20 cellular contexts compared by ENCODE assay signal in the genomic region with DNA sequence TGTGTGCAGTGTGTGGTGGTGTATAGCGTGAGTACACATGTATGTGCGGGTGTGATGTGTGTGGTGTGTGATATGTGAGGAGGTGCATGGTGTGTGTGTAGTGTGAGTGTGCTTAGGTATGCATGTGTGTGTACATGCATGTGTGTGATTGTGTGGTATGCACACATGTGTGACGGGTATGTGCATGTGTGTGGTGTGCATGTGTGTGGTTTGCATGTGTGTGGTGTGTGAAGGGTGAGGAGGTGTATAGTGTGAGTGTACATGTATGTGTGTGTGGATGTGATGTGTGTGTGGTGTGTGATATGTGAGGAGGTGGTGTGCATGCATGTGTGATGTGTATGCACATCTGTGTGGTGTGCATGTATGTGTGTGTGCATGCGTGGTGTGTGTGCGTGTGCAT.
DNase-seq lines count a peak whose midpoint lies in the region; ATAC-seq and TF ChIP-seq lines count a peak whose summit lies in the region.
"Had no signal": no experiment of that assay in that cellular context is flagged by ENCODE, and none has a peak within 500 bp of the region (broad histone marks: within the 10 kb centered on the region; RNA-seq: fewer than 3 reads in every experiment).

No MANE protein-coding gene starts in this region.

- no peaks in the 10 kb centered on the region for H3K79me2 ChIP-seq in trophoblast cell (ENCODE audit: control insufficient read depth, insufficient read depth, low read length, poor library complexity)

- ATAC-seq in IMR-90 (ENCODE audit: low read depth) = no peak
- ATAC-seq: GM12878 had no signal

- no TSS peak for BruUV-seq in IMR-90 (replicated peaks; lab: Mats Ljungman, UMichigan)

- H3K4me2 ChIP-seq in IMR-90 (ENCODE audit: low read depth, low read length) = no peak overlapping the region
- H3K4me2 ChIP-seq in trophoblast cell (ENCODE audit: low read length) = no peak overlapping the region

- no peaks in the 10 kb centered on the region for H3K4me1 Mint-ChIP-seq in chondrocyte (ENCODE audit: low read depth)
- H3K4me1 Mint-ChIP-seq: CD4-positive, CD25-positive, alpha-beta regulatory T cell; CD8-positive, alpha-beta memory T cell had no signal

- no peak overlapping the region for H3K27ac Mint-ChIP-seq in chondrocyte (ENCODE audit: unreplicated experiment)
- H3K27ac Mint-ChIP-seq: CD4-positive, CD25-positive, alpha-beta regulatory T cell; CD8-positive, alpha-beta memory T cell had no signal

- H3K4ac ChIP-seq in IMR-90 (ENCODE audit: low read depth, low read length) (no peak overlapping the region), trophoblast cell (ENCODE audit: low read depth, low read length) (no peak overlapping the region)

- H2BK12ac ChIP-seq in trophoblast cell (ENCODE audit: low read length) = no peak overlapping the region

- no peak overlapping the region for H2AK9ac ChIP-seq in IMR-90 (replicated peaks; ENCODE audit: low read depth, low read length, poor library complexity)

- intact Hi-C loops in IMR-90 (cut with micrococcal nuclease) = no loop called here
- intact Hi-C loops in esophagus muscularis mucosa (cut with DNase I) = no loop called here

- POLR2A ChIA-PET in IMR-90 (lab: Charles Lee; ENCODE audit: unreplicated experiment) = no interaction called here

- H2BK15ac ChIP-seq in IMR-90 (ENCODE audit: low read depth, low read length) = no peak overlapping the region

- H3K79me1 ChIP-seq in IMR-90 (ENCODE audit: low read depth in 1 of 2, low read length in 2 of 2) (no peaks in the 10 kb centered on the region), trophoblast cell (ENCODE audit: low read length) (no peaks in the 10 kb centered on the region)

- H3K9me3 ChIP-seq in IMR-90 (ENCODE audit: control insufficient read depth, insufficient read depth, low read length) (peaks cover 2% of the 10 kb centered on the region; the same call in 1 of the 2 replicates), esophagus muscularis mucosa (no peaks in the 10 kb centered on the region), trophoblast cell (ENCODE audit: insufficient read depth, low read depth, low read length) (peaks cover 9% of the 10 kb centered on the region)
- H3K9me3 ChIP-seq: BE2C had no signal

- H2AK5ac ChIP-seq in IMR-90 (ENCODE audit: low read depth, low read length) (no peak overlapping the region), trophoblast cell (ENCODE audit: low read length) (no peak overlapping the region)

- H3K18ac ChIP-seq in IMR-90 (ENCODE audit: low read depth, low read length) = no peak overlapping the region
- no peak overlapping the region for H3K18ac ChIP-seq in trophoblast cell (ENCODE audit: low read length)

- no peaks in the 10 kb centered on the region for H3K27me3 ChIP-seq in IMR-90 (ENCODE audit: control insufficient read depth, insufficient read depth, low read length)
- no peaks in the 10 kb centered on the region for H3K27me3 ChIP-seq in esophagus muscularis mucosa
- no peaks in the 10 kb centered on the region for H3K27me3 ChIP-seq in trophoblast cell (ENCODE audit: insufficient read depth, low read length)
- H3K27me3 ChIP-seq: BE2C had no signal

- H3K36me3 ChIP-seq in IMR-90 (ENCODE audit: control insufficient read depth, insufficient read depth, low read length) (no peaks in the 10 kb centered on the region), esophagus muscularis mucosa (no peaks in the 10 kb centered on the region), trophoblast cell (ENCODE audit: control insufficient read depth in 1 of 2, insufficient read depth in 2 of 2, low read length in 2 of 2) (no peaks in the 10 kb centered on the region)
- H3K36me3 ChIP-seq: BE2C had no signal

- no peak for TF ChIP-seq POLR2A in IMR-90 (IDR thresholded peaks at IDR 0.05; ENCODE audit: low read depth, low read length)
- TF ChIP-seq POLR2A in esophagus muscularis mucosa (IDR thresholded peaks at IDR 0.05; ENCODE audit: low read depth) = no peak

- no peak overlapping the region for H4K5ac ChIP-seq in IMR-90 (ENCODE audit: low read depth, low read length)

- H3K4me1 ChIP-seq in IMR-90 (ENCODE audit: control insufficient read depth, insufficient read depth, low read length) (no peaks in the 10 kb centered on the region), esophagus muscularis mucosa (no peaks in the 10 kb centered on the region), trophoblast cell (ENCODE audit: control insufficient read depth in 1 of 2, insufficient read depth in 2 of 2, low read length in 2 of 2) (no peaks in the 10 kb centered on the region)
- H3K4me1 ChIP-seq: BE2C had no signal

- 94% methylated on average over 3 of the region's 5 CpGs; no CpG with 5 or more reads in 1 of the 2 experiments for WGBS in IMR-90 (ENCODE audit: extremely low coverage in 2 of 2, insufficient read length in 1 of 2), 2 experiments
- WGBS in esophagus muscularis mucosa = 94% methylated on average over 5 of the region's 5 CpGs
- 100% methylated on average over 1 of the region's 5 CpGs for WGBS in trophoblast cell (ENCODE audit: extremely low coverage, insufficient coverage, insufficient read length)

- H3K4me3 ChIP-seq in IMR-90 (ENCODE audit: insufficient read depth, low read depth, low read length) = no peak overlapping the region
- no peak overlapping the region for H3K4me3 ChIP-seq in esophagus muscularis mucosa
- peak overlapping the region; percentile 39 for H3K4me3 ChIP-seq in trophoblast cell (ENCODE audit: low read depth, low read length)
- H3K4me3 ChIP-seq: GM12878, GM23248 had no signal

- TF ChIP-seq RAD21 in IMR-90 (IDR thresholded peaks at IDR 0.05; ENCODE audit: low read length) = no peak

- no peaks in the 10 kb centered on the region for H3K9me3 Mint-ChIP-seq in chondrocyte (ENCODE audit: low read depth)
- H3K9me3 Mint-ChIP-seq: CD8-positive, alpha-beta memory T cell had no signal

- H2BK5ac ChIP-seq in IMR-90 (ENCODE audit: low read depth, low read length, poor library complexity, severe bottlenecking) = peak overlapping the region; percentile 65
- H2BK5ac ChIP-seq in trophoblast cell (ENCODE audit: low read depth, low read length, poor library complexity) = no peak overlapping the region

- no peak overlapping the region for H3K23ac ChIP-seq in IMR-90 (ENCODE audit: low read depth, low read length)
- H3K23ac ChIP-seq in trophoblast cell (ENCODE audit: low read length) = peak overlapping the region; percentile 77

- H3K9me1 ChIP-seq in IMR-90 (ENCODE audit: insufficient read depth, low read length) = no peaks in the 10 kb centered on the region

- H2AFZ ChIP-seq in IMR-90 (replicated peaks; ENCODE audit: low read length, poor library complexity) = peak overlapping the region; percentile 38
- no peak overlapping the region for H2AFZ ChIP-seq in trophoblast cell (ENCODE audit: insufficient read depth, low read length, poor library complexity)
- H2AFZ ChIP-seq: GM23248 had no signal

- H3K56ac ChIP-seq in IMR-90 (ENCODE audit: extremely low read depth, insufficient read depth, low read length) = no peak overlapping the region

- H3K27ac ChIP-seq in IMR-90 (ENCODE audit: insufficient read depth, low read length) (no peak overlapping the region), esophagus muscularis mucosa (replicated peaks in 1 of 4) (no peak overlapping the region), trophoblast cell (ENCODE audit: low read depth, low read length) (no peak overlapping the region)
- H3K27ac ChIP-seq: GM23248, HL-60 had no signal

- DNase-seq in IMR-90 (no peak), esophagus muscularis mucosa (ENCODE audit: extremely low spot score) (peak; percentile 68), trophoblast cell (no peak), chondrocyte (ENCODE audit: low spot score) (no peak), iPS-NIHi11 (ENCODE audit: low spot score) (no peak)
- DNase-seq in stimulated activated CD4-positive, alpha-beta T cell treated with anti-CD3 and anti-CD28 coated beads, Interleukin-4, amount 100 ng/mL, for 24 hours = no peak
- DNase-seq: ACHN; BE2C; C1 segment of cervical spinal cord; CD4-positive, CD25-positive, alpha-beta regulatory T cell; CD8-positive, alpha-beta memory T cell; COR-L47; DMS 273 treated with DMSO at 0.1 percent for 48 hours; DMS53; DND-41; EL; GM23248; HCEC 1CT had no signal

- no peak overlapping the region for H2BK20ac ChIP-seq in IMR-90 (ENCODE audit: low read depth, low read length)

- in situ Hi-C loops in IMR-90 (cut with MboI; ENCODE audit: low sequenced_read_pairs) = no loop called here

- H4K91ac ChIP-seq in IMR-90 (ENCODE audit: insufficient read depth, low read depth, low read length) (no peak overlapping the region), trophoblast cell (ENCODE audit: low read depth, low read length) (no peak overlapping the region)

- no peaks in the 10 kb centered on the region for H4K20me1 ChIP-seq in IMR-90 (ENCODE audit: insufficient read depth, low read length)

- H3K27me3 Mint-ChIP-seq in chondrocyte (ENCODE audit: low read depth) = no peaks in the 10 kb centered on the region
- H3K27me3 Mint-ChIP-seq: CD4-positive, CD25-positive, alpha-beta regulatory T cell had no signal

- no peak overlapping the region for H4K12ac ChIP-seq in trophoblast cell (ENCODE audit: low read depth, low read length)

- H3K36me3 Mint-ChIP-seq in chondrocyte (ENCODE audit: low read depth) = no peaks in the 10 kb centered on the region
- H3K36me3 Mint-ChIP-seq: CD4-positive, CD25-positive, alpha-beta regulatory T cell; CD8-positive, alpha-beta memory T cell had no signal

- no peak for TF ChIP-seq CTCF in IMR-90 (conservative IDR thresholded peaks at IDR 0.05; ENCODE audit: low read depth, low read length)
- no peak for TF ChIP-seq CTCF in esophagus muscularis mucosa (IDR thresholded peaks at IDR 0.05)
- no peak for TF ChIP-seq CTCF in chondrocyte (IDR thresholded peaks at IDR 0.05)

- H3K9ac ChIP-seq in IMR-90 (ENCODE audit: low read depth, low read length) (no peak overlapping the region), trophoblast cell (ENCODE audit: low read length) (no peak overlapping the region)
- H3K9ac ChIP-seq: GM23248 had no signal

- no peak for TF ChIP-seq EP300 in esophagus muscularis mucosa (IDR thresholded peaks at IDR 0.05)

- H3K14ac ChIP-seq in IMR-90 (replicated peaks; ENCODE audit: low read depth, low read length) (no peak overlapping the region), trophoblast cell (ENCODE audit: low read length) (no peak overlapping the region)

- H3K4me3 Mint-ChIP-seq in chondrocyte (ENCODE audit: unreplicated experiment) = no peak overlapping the region
- H3K4me3 Mint-ChIP-seq: CD4-positive, CD25-positive, alpha-beta regulatory T cell; CD8-positive, alpha-beta memory T cell had no signal

- CTCF ChIA-PET in IMR-90 (lab: Yijun Ruan, JAX) = no interaction called here

- dilution Hi-C loops in IMR-90 (cut with HindIII; ENCODE audit: low sequenced_read_pairs, unreplicated experiment) = no loop called here

- no peak overlapping the region for H4K8ac ChIP-seq in IMR-90 (ENCODE audit: low read depth in 2 of 2, low read length in 2 of 2)
- no peak overlapping the region for H4K8ac ChIP-seq in trophoblast cell (ENCODE audit: low read depth, low read length)

- no peak overlapping the region for H2BK120ac ChIP-seq in IMR-90 (ENCODE audit: low read depth, low read length)
- H2BK120ac ChIP-seq in trophoblast cell (ENCODE audit: insufficient read depth, low read length, poor library complexity) = no peak overlapping the region

TF ChIP-seq in IMR-90, 13 proteins besides CTCF, POLR2A, EP300 and RAD21 (continues in another document):
- TF ChIP-seq RCOR1 (IDR thresholded peaks at IDR 0.05; ENCODE audit: insufficient replicate concordance, low read length) = no peak
- no peak for TF ChIP-seq MAFK (IDR thresholded peaks at IDR 0.05; ENCODE audit: low read depth, low read length)
- TF ChIP-seq MXI1 (IDR thresholded peaks at IDR 0.05; ENCODE audit: borderline replicate concordance, low read depth, low read length) = no peak
